In genomic region chr6:64988148-64988547, GRCh38 we compare ENCODE assay signal across 17 cellular contexts.
DNase-seq lines count a peak whose midpoint lies in the region; ATAC-seq lines count a peak whose summit lies in the region.
"Had no signal": no experiment of that assay in that cellular context is flagged by ENCODE, and none has a peak within 500 bp of the region (broad histone marks: within the 10 kb centered on the region; RNA-seq: fewer than 3 reads in every experiment).

No MANE protein-coding gene starts in this region.

- H3K79me1 ChIP-seq in neuronal stem cell (ENCODE audit: low read depth, low read length) = no peaks in the 10 kb centered on the region

- H2AFZ ChIP-seq in neuronal stem cell (ENCODE audit: low read length) = peak overlapping the region; percentile 45

- H3K4me3 ChIP-seq in HUES64 (ENCODE audit: low read length) = no peak overlapping the region
- H3K4me3 ChIP-seq in iPS-15b (ENCODE audit: low read depth, low read length) = no peak overlapping the region
- no peak overlapping the region for H3K4me3 ChIP-seq in neuronal stem cell (ENCODE audit: low read length in 2 of 2)
- no peak overlapping the region for H3K4me3 ChIP-seq in aorta (ENCODE audit: low read length in 2 of 2)
- H3K4me3 ChIP-seq: MG63 had no signal

- H3K9me3 ChIP-seq in HUES64 (ENCODE audit: insufficient read depth, low read depth, low read length) = no peaks in the 10 kb centered on the region
- H3K9me3 ChIP-seq in iPS-15b (ENCODE audit: control insufficient read depth, insufficient read depth, low read length) = no peaks in the 10 kb centered on the region
- no peaks in the 10 kb centered on the region for H3K9me3 ChIP-seq in neuronal stem cell (replicated peaks in 1 of 2; ENCODE audit: control insufficient read depth in 2 of 2, insufficient read depth in 1 of 2, low read depth in 1 of 2, low read length in 2 of 2)
- H3K9me3 ChIP-seq in aorta (ENCODE audit: control insufficient read depth, low read length) = no peaks in the 10 kb centered on the region
- H3K9me3 ChIP-seq: MG63 had no signal

- H3K27me3 ChIP-seq in HUES64 (ENCODE audit: insufficient read depth, low read length) (no peaks in the 10 kb centered on the region), iPS-15b (ENCODE audit: control insufficient read depth, insufficient read depth, low read length) (no peaks in the 10 kb centered on the region), neuronal stem cell (ENCODE audit: control insufficient read depth in 3 of 3, insufficient read depth in 3 of 3, low read depth in 1 of 3, low read length in 3 of 3) (peaks cover 0 to 2% (median 0%) of the 10 kb centered on the region in 3 experiments), aorta (ENCODE audit: control insufficient read depth in 1 of 2, insufficient read depth in 2 of 2, low read length in 1 of 2) (no peaks in the 10 kb centered on the region)
- H3K27me3 ChIP-seq: MG63 had no signal

- intact Hi-C loops in aorta (cut with DNase I) = no loop called here

- 75% methylated on average over 2 of the region's 2 CpGs for WGBS in HUES64
- no CpG with 5 or more reads among the region's 2 CpGs for WGBS in neuronal stem cell (ENCODE audit: extremely low coverage in 2 of 2, insufficient read length in 2 of 2, insufficient replicate concordance in 1 of 2), 2 donors
- WGBS in aorta, 2 donors = 47 to 49% methylated on average over 2 of the region's 2 CpGs

- H3K9ac ChIP-seq in HUES64 (ENCODE audit: low read depth, low read length) (peak overlapping the region; percentile 54; the same call in 1 of the 2 replicates), iPS-15b (ENCODE audit: low read depth, low read length) (peak overlapping the region; percentile 14), neuronal stem cell (ENCODE audit: low read depth, low read length, poor library complexity) (no peak overlapping the region)
- H3K9ac ChIP-seq: KMS-11 had no signal

- H2BK120ac ChIP-seq in neuronal stem cell (ENCODE audit: low read depth, low read length) = no peak overlapping the region

- no peak overlapping the region for H2BK12ac ChIP-seq in neuronal stem cell (ENCODE audit: low read length)

- peak overlapping the region; percentile 26; the same call in 1 of the 2 replicates for H3K27ac ChIP-seq in HUES64 (ENCODE audit: low read depth, low read length)
- no peak overlapping the region for H3K27ac ChIP-seq in neuronal stem cell (replicated peaks; ENCODE audit: low read length)
- no peak overlapping the region for H3K27ac ChIP-seq in aorta (ENCODE audit: low read depth in 1 of 2, low read length in 2 of 2)
- H3K27ac ChIP-seq: KMS-11 had no signal

- H3K36me3 ChIP-seq in HUES64 (ENCODE audit: insufficient read depth, low read length) (no peaks in the 10 kb centered on the region), iPS-15b (ENCODE audit: control insufficient read depth, insufficient read depth, low read length) (no peaks in the 10 kb centered on the region), neuronal stem cell (replicated peaks in 1 of 2; ENCODE audit: control insufficient read depth in 2 of 2, insufficient read depth in 2 of 2, low read length in 2 of 2) (no peaks in the 10 kb centered on the region), aorta (ENCODE audit: control insufficient read depth in 1 of 2, insufficient read depth in 2 of 2, low read length in 1 of 2) (no peaks in the 10 kb centered on the region)
- H3K36me3 ChIP-seq: MG63 had no signal

- no peak overlapping the region for H3K23ac ChIP-seq in neuronal stem cell (ENCODE audit: low read depth, low read length, poor library complexity)

- peaks cover 5% of the 10 kb centered on the region for H3K4me1 ChIP-seq in HUES64 (ENCODE audit: insufficient read depth, low read length)
- no peaks in the 10 kb centered on the region for H3K4me1 ChIP-seq in iPS-15b (ENCODE audit: control insufficient read depth, insufficient read depth, low read length)
- peaks cover 0 to 3% of the 10 kb centered on the region in 2 donors for H3K4me1 ChIP-seq in neuronal stem cell (ENCODE audit: control insufficient read depth in 2 of 2, insufficient read depth in 1 of 2, low read depth in 1 of 2, low read length in 2 of 2)
- no peaks in the 10 kb centered on the region for H3K4me1 ChIP-seq in aorta (ENCODE audit: control insufficient read depth in 1 of 2, insufficient read depth in 2 of 2, low read length in 2 of 2)

- H4K91ac ChIP-seq in neuronal stem cell (ENCODE audit: low read depth, low read length, poor library complexity) = no peak overlapping the region

- no peak overlapping the region for H4K8ac ChIP-seq in neuronal stem cell (ENCODE audit: low read depth, low read length)

- no peak for ATAC-seq in aorta (ENCODE audit: low FRiP score)

- H3K4me2 ChIP-seq in neuronal stem cell (ENCODE audit: insufficient read depth, low read length, poor library complexity, severe bottlenecking) = no peak overlapping the region
- H3K4me2 ChIP-seq: KMS-11 had no signal

- H3K14ac ChIP-seq in neuronal stem cell (ENCODE audit: low read length) = no peak overlapping the region

- H2AK5ac ChIP-seq in neuronal stem cell (ENCODE audit: low read depth, low read length) = no peak overlapping the region

- peak; percentile 86 for DNase-seq in amniotic epithelial cell (ENCODE audit: low read depth)
- no peak for DNase-seq in neuronal stem cell (ENCODE audit: low spot score)
- DNase-seq in putamen (ENCODE audit: low spot score) = no peak
- no peak for DNase-seq in DMS114 treated with DMSO at 0.1 percent for 48 hours (lab: John Stamatoyannopoulos, UW; ENCODE audit: unreplicated experiment)
- DNase-seq in ureter (ENCODE audit: low spot score) = no peak
- DNase-seq in aorta = no peak
- DNase-seq: CD8-positive, alpha-beta memory T cell; DMS 273 treated with DMSO at 0.1 percent for 48 hours; MG63; NCI-H1092 treated with DMSO at 0.1 percent for 48 hours; NCI-H1694; NCI-H510A; SIG-M5; SW 1271 had no signal

- no peak overlapping the region for H2BK15ac ChIP-seq in neuronal stem cell (ENCODE audit: low read length)

- H3K18ac ChIP-seq in neuronal stem cell (ENCODE audit: low read length) = no peak overlapping the region

- H3K4ac ChIP-seq in neuronal stem cell (ENCODE audit: low read length) = no peak overlapping the region

- H2BK5ac ChIP-seq in neuronal stem cell (ENCODE audit: low read length) = no peak overlapping the region
